Comparison of ENCODE assay signal across 29 cellular contexts in genomic region chr11:134764966-134765365, GRCh38.
"Had no signal": no experiment of that assay in that cellular context is flagged by ENCODE, and none has a peak within 500 bp of the region (broad histone marks: within the 10 kb centered on the region; RNA-seq: fewer than 3 reads in every experiment).

No MANE protein-coding gene starts in this region.

- H3K4me1 Mint-ChIP-seq: nephron; stimulated activated naive B cell treated with anti-CD40 and anti-IgM and Interleukin-4, amounts not matched to agents 10 μg/mL and 1 μg/mL and 100 μg/mL, for 72 hours had no signal

- H3K36me3 ChIP-seq: heart right ventricle, left lung, lower lobe of right lung, neutrophil, ovary, stomach, thyroid gland, transverse colon, upper lobe of left lung had no signal

- H3K4me3 ChIP-seq: heart right ventricle, hepatocyte, left lung, lower lobe of right lung, neural progenitor cell, ovary, skin epidermis, stomach, testis, thyroid gland, transverse colon, upper lobe of left lung had no signal

- H3K27ac Mint-ChIP-seq: naive thymus-derived CD8-positive, alpha-beta T cell; nephron; neural progenitor cell; progenitor cell of endocrine pancreas; stimulated activated naive B cell treated with anti-CD40 and anti-IgM and Interleukin-4, amounts not matched to agents 10 μg/mL and 1 μg/mL and 100 μg/mL, for 72 hours had no signal

- H3K36me3 Mint-ChIP-seq: stimulated activated naive B cell treated with anti-CD40 and anti-IgM and Interleukin-4, amounts not matched to agents 10 μg/mL and 1 μg/mL and 100 μg/mL, for 72 hours had no signal

- H3K27me3 ChIP-seq: hepatocyte, neural progenitor cell, ovary, testis, thyroid gland, upper lobe of left lung had no signal

- H3K27ac ChIP-seq: heart right ventricle, hepatocyte, left lung, lower lobe of right lung, neural progenitor cell, neutrophil, ovary, skin epidermis, stomach, testis, thyroid gland, transverse colon, upper lobe of left lung had no signal

- ATAC-seq: heart right ventricle; left colon; left lung; lower lobe of right lung; naive thymus-derived CD8-positive, alpha-beta T cell; right cardiac atrium; sciatic nerve; stimulated activated naive B cell treated with anti-CD40 and anti-IgM and Interleukin-4, amounts not matched to agents 10 μg/mL and 1 μg/mL and 100 μg/mL, for 72 hours; stimulated activated naive CD8-positive, alpha-beta T cell treated with anti-CD3 and anti-CD28 coated beads, Interleukin-15, Interleukin-2, amounts not matched to agents 100 U/mL and 50 U/mL, for 24 hours had no signal

- H3K4me1 ChIP-seq: heart right ventricle, left lung, lower lobe of right lung, neural progenitor cell, stomach, thyroid gland, transverse colon, upper lobe of left lung had no signal

- DNase-seq: heart right ventricle; kidney glomerular epithelial cell; left colon; left lung; lower lobe of right lung; mammary epithelial cell; mesenchymal stem cell; naive thymus-derived CD8-positive, alpha-beta T cell; occipital lobe; ovary; right cardiac atrium; stimulated activated CD4-positive, alpha-beta T cell treated with anti-CD3 and anti-CD28 coated beads, Interleukin-12 subunit alpha, Interleukin-12 subunit beta, amount 100 ng/mL, for 4 hours; stimulated activated CD4-positive, alpha-beta T cell treated with anti-CD3 and anti-CD28 coated beads, Interleukin-15, amount 100 ng/mL, for 24 hours; stimulated activated CD4-positive, alpha-beta T cell treated with anti-CD3 and anti-CD28 coated beads, Interleukin-2, amount 100 ng/mL, for 24 hours; stimulated activated CD4-positive, alpha-beta T cell treated with anti-CD3 and anti-CD28 coated beads, Interleukin-4, amount 100 ng/mL, for 1 hour; stimulated activated naive B cell treated with anti-CD40 and anti-IgM and Interleukin-4, amounts not matched to agents 10 μg/mL and 1 μg/mL and 100 μg/mL, for 72 hours; stimulated activated naive CD8-positive, alpha-beta T cell treated with anti-CD3 and anti-CD28 coated beads, Interleukin-15, Interleukin-2, amounts not matched to agents 100 U/mL and 50 U/mL, for 24 hours; stomach; testis; thyroid gland; transverse colon; upper lobe of left lung had no signal

- H3K4me3 Mint-ChIP-seq: naive thymus-derived CD8-positive, alpha-beta T cell; nephron; neural progenitor cell; stimulated activated naive B cell treated with anti-CD40 and anti-IgM and Interleukin-4, amounts not matched to agents 10 μg/mL and 1 μg/mL and 100 μg/mL, for 72 hours had no signal

- H3K9me3 ChIP-seq: neutrophil, testis, thyroid gland had no signal
